In genomic region chr2:183070942-183071844, GRCh38 we compare ENCODE assay signal across 9 cellular contexts. TPM values are rescaled to one million over a fixed set of nuclear protein-coding genes. Genes with fewer than 3 reads are reported as not detected.
A peak's percentile ranks its signal among the peaks of the same experiment; 100 is the strongest.
DNase-seq lines count a peak whose midpoint lies in the region; ATAC-seq and TF ChIP-seq lines count a peak whose summit lies in the region.
"Had no signal": no experiment of that assay in that cellular context is flagged by ENCODE, and none has a peak within 500 bp of the region (broad histone marks: within the 10 kb centered on the region; RNA-seq: fewer than 3 reads in every experiment).

No MANE protein-coding gene starts in this region.

- peak; percentile 76 for TF ChIP-seq CTCF in BJ (IDR thresholded peaks at IDR 0.05; ENCODE audit: insufficient read depth, low read depth, low read length)
- peak; percentile 39 for TF ChIP-seq CTCF in colonic mucosa (IDR thresholded peaks at IDR 0.05)
- peak; percentile 61 for TF ChIP-seq CTCF in lower lobe of right lung (IDR thresholded peaks at IDR 0.05)

- POLR2A ChIA-PET in BJ (lab: Charles Lee), result no interaction called here

- intact Hi-C loops in colonic mucosa (cut with DNase I) (no loop called here), lower lobe of right lung (cut with DNase I) (no loop called here)

- H3K4me1 ChIP-seq in colonic mucosa (no peaks in the 10 kb centered on the region), lower lobe of right lung (no peaks in the 10 kb centered on the region)

- no peak for DNase-seq in BJ (ENCODE audit: low read depth)
- peak; percentile 48 for DNase-seq in HT-29 (ENCODE audit: low spot score)
- DNase-seq in colonic mucosa, result peak; percentile 56
- peak; percentile 56 for DNase-seq in lower lobe of right lung
- no peak for DNase-seq in GM19238 (ENCODE audit: insufficient read length, low spot score)
- DNase-seq in NCI-H2196 treated with DMSO at 0.1 percent for 48 hours (lab: John Stamatoyannopoulos, UW; ENCODE audit: unreplicated experiment), result no peak
- DNase-seq: NCI-H2171 had no signal

- H3K9me3 ChIP-seq in colonic mucosa (no peaks in the 10 kb centered on the region), lower lobe of right lung (no peaks in the 10 kb centered on the region)

- CTCF ChIA-PET in BJ (lab: Yijun Ruan, JAX), result interaction anchor here (0.6 to 1.9 kb wide), 5 partner anchors 8 to 18 kb away, joined by 3 to 4 read pairs (median 4); no protein-coding TSS in a partner anchor

- ATAC-seq in lower lobe of right lung (peak in 1 of 2 donors; percentile 31), GM21529 (IDR thresholded peaks at IDR 0.05; ENCODE audit: unreplicated experiment) (no peak), GM21717 (IDR thresholded peaks at IDR 0.05; ENCODE audit: unreplicated experiment) (no peak)

- H3K4me3 ChIP-seq in BJ (ENCODE audit: low read depth, low read length), result no peak overlapping the region
- H3K4me3 ChIP-seq in colonic mucosa, result no peak overlapping the region
- no peak overlapping the region for H3K4me3 ChIP-seq in lower lobe of right lung

- H3K9ac ChIP-seq in colonic mucosa (ENCODE audit: low read depth in 2 of 2, low read length in 2 of 2), result no peak overlapping the region

- no peaks in the 10 kb centered on the region; the same call in none of the 2 replicates for H3K27me3 ChIP-seq in BJ (ENCODE audit: control insufficient read depth, insufficient read depth, low read length)
- no peaks in the 10 kb centered on the region for H3K27me3 ChIP-seq in colonic mucosa
- no peaks in the 10 kb centered on the region for H3K27me3 ChIP-seq in lower lobe of right lung (ENCODE audit: low read depth)

- H3K36me3 ChIP-seq in BJ (ENCODE audit: control insufficient read depth, insufficient read depth, low read length) (no peaks in the 10 kb centered on the region), colonic mucosa (no peaks in the 10 kb centered on the region), lower lobe of right lung (no peaks in the 10 kb centered on the region)

- H3K27ac ChIP-seq in colonic mucosa, result no peak overlapping the region
- H3K27ac ChIP-seq in lower lobe of right lung, result no peak overlapping the region

RNA-seq across cellular contexts. Expression of gene DUSP19, which starts 7.4 kb away (rescaled TPM):
- polyA plus RNA-seq in BJ (2011; rRNA removed), result 2.2 and 2.9 TPM in 2 replicates
- polyA minus RNA-seq in BJ (2011; rRNA and poly(A)+ RNA removed), result 1.8 and 3.8 TPM in 2 replicates
- total RNA-seq in HT-29 (2014; rRNA removed; shearing (Covaris generic)), result 0.37 and 0.51 TPM in 2 replicates
- total RNA-seq in colonic mucosa (1 to 10 TPM; 2.0 to 2.5 TPM), lower lobe of right lung (5.6 TPM)

RNA-seq across cellular contexts. Expression of gene NCKAP1, which starts 32.9 kb away (rescaled TPM):
- 58.0 and 117 TPM in 2 replicates for polyA plus RNA-seq in BJ (2011; rRNA removed)
- 65.8 and 74.9 TPM in 2 replicates for polyA minus RNA-seq in BJ (2011; rRNA and poly(A)+ RNA removed)
- 43.2 and 45.7 TPM in 2 replicates for total RNA-seq in HT-29 (2014; rRNA removed; shearing (Covaris generic))
- 100 to 1,000 TPM; 105 to 133 TPM for total RNA-seq in colonic mucosa
- total RNA-seq in lower lobe of right lung, result 96.8 TPM

RNA-seq across cellular contexts. Expression of gene NUP35, which starts 53.0 kb away (rescaled TPM):
- polyA plus RNA-seq in BJ (2011; rRNA removed), result 11.1 and 15.9 TPM in 2 replicates
- polyA minus RNA-seq in BJ (2011; rRNA and poly(A)+ RNA removed), result 5.5 and 8.1 TPM in 2 replicates
- 14.1 and 14.6 TPM in 2 replicates for total RNA-seq in HT-29 (2014; rRNA removed; shearing (Covaris generic))
- total RNA-seq in colonic mucosa, result 10 to 100 TPM; 11.3 to 19.1 TPM
- 15.9 TPM for total RNA-seq in lower lobe of right lung

Comparison
In these comparisons a context has a peak if more than half of its experiments do, and no peak if none do; other contexts are left out.
1. DNase-seq: peak in HT-29 (single experiment), colonic mucosa (single experiment) and lower lobe of right lung (single experiment); none in BJ (single experiment), GM19238 (single experiment) and NCI-H2196 treated with DMSO at 0.1 percent for 48 hours (single experiment).
2. Peak in every context shown above with its lines, with median percentiles within 50 percentile points of each other: CTCF ChIP-seq.